ENCODE assay signal across 8 cellular contexts in genomic region chr12:50542448-50542847, GRCh38. TPM values are rescaled to one million over a fixed set of nuclear protein-coding genes. Genes with fewer than 3 reads are reported as not detected.
DNase-seq lines count a peak whose midpoint lies in the region; ATAC-seq lines count a peak whose summit lies in the region.

No MANE protein-coding gene starts in this region.

- peaks cover 13 to 49% (median 43%) of the 10 kb centered on the region in 4 donors for H3K4me1 Mint-ChIP-seq in naive thymus-derived CD8-positive, alpha-beta T cell

- peak; percentile 99 for ATAC-seq in activated naive CD4-positive, alpha-beta T cell treated with anti-CD3 and anti-CD28 coated beads, Interleukin-2, amount 50 U/mL, for 72 hours
- peak; percentile 41 to 53 for ATAC-seq in naive thymus-derived CD8-positive, alpha-beta T cell
- ATAC-seq in GM21447 (IDR thresholded peaks at IDR 0.05; ENCODE audit: unreplicated experiment) (no peak), HG02970 (IDR thresholded peaks at IDR 0.05; ENCODE audit: low FRiP score, unreplicated experiment) (no peak)

- no peaks in the 10 kb centered on the region for H3K9me3 Mint-ChIP-seq in activated naive CD4-positive, alpha-beta T cell treated with anti-CD3 and anti-CD28 coated beads, Interleukin-2, amount 50 U/mL, for 72 hours
- H3K9me3 Mint-ChIP-seq in naive thymus-derived CD8-positive, alpha-beta T cell = no peaks in the 10 kb centered on the region

- peak; percentile 7 for DNase-seq in DMS 273 (lab: John Stamatoyannopoulos, UW; ENCODE audit: unreplicated experiment)
- no peak for DNase-seq in DMS 273 treated with DMSO at 0.1 percent for 48 hours (lab: John Stamatoyannopoulos, UW)
- DNase-seq in M059J (ENCODE audit: low read depth) = peak; percentile 78
- peak in 1 of 2 donors; percentile 47 for DNase-seq in activated naive CD4-positive, alpha-beta T cell treated with anti-CD3 and anti-CD28 coated beads, Interleukin-2, amount 50 U/mL, for 72 hours (ENCODE audit: low spot score in 2 of 2)
- no peak for DNase-seq in naive thymus-derived CD8-positive, alpha-beta T cell
- no peak for DNase-seq in NCI-H1694 (lab: John Stamatoyannopoulos, UW)

- H3K4me3 Mint-ChIP-seq in naive thymus-derived CD8-positive, alpha-beta T cell = peak overlapping the region in 1 of 10 donors; percentile 36

- POLR2A ChIA-PET in naive thymus-derived CD8-positive, alpha-beta T cell (lab: Charles Lee) = interaction anchor here (0.7 kb wide), 1 partner anchor 209 kb away, joined by 3 read pairs; no protein-coding TSS in a partner anchor

- H3K27me3 Mint-ChIP-seq in naive thymus-derived CD8-positive, alpha-beta T cell = no peaks in the 10 kb centered on the region

- H3K27ac Mint-ChIP-seq in activated naive CD4-positive, alpha-beta T cell treated with anti-CD3 and anti-CD28 coated beads, Interleukin-2, amount 50 U/mL, for 72 hours = peak overlapping the region; percentile 91 to 99
- peak overlapping the region in 8 of 10 donors; percentile 3 to 79 (median 54) for H3K27ac Mint-ChIP-seq in naive thymus-derived CD8-positive, alpha-beta T cell

- H3K36me3 Mint-ChIP-seq in activated naive CD4-positive, alpha-beta T cell treated with anti-CD3 and anti-CD28 coated beads, Interleukin-2, amount 50 U/mL, for 72 hours = peaks cover 0 to 4% of the 10 kb centered on the region in 2 donors
- H3K36me3 Mint-ChIP-seq in naive thymus-derived CD8-positive, alpha-beta T cell = peaks cover 0 to 28% (median 0%) of the 10 kb centered on the region in 3 donors

RNA-seq across cellular contexts. Expression of gene DIP2B, which starts 37.7 kb away (rescaled TPM):
- 12.3 and 22.0 TPM in 2 replicates for total RNA-seq in M059J (2014; rRNA removed; shearing (Covaris generic))
- 10 to 100 TPM; 33.8 to 39.9 TPM for total RNA-seq in activated naive CD4-positive, alpha-beta T cell treated with anti-CD3 and anti-CD28 coated beads, Interleukin-2, amount 50 U/mL, for 72 hours
- total RNA-seq in naive thymus-derived CD8-positive, alpha-beta T cell = 10 to 100 TPM; 28.6 to 31.5 TPM
- 10 to 100 TPM in 1 of 3 donors, 1 to 10 TPM in 2; 6.2 to 13.5 (median 9.4) TPM for polyA plus RNA-seq in naive thymus-derived CD8-positive, alpha-beta T cell

Comparison
In these comparisons a context has a peak if more than half of its experiments do, and no peak if none do; other contexts are left out.
1. DNase-seq: peak in DMS 273 (single experiment) and M059J (single experiment); none in DMS 273 treated with DMSO at 0.1 percent for 48 hours (single experiment), naive thymus-derived CD8-positive, alpha-beta T cell (0 of 10) and NCI-H1694 (single experiment).
2. ATAC-seq: peak in activated naive CD4-positive, alpha-beta T cell treated with anti-CD3 and anti-CD28 coated beads, Interleukin-2, amount 50 U/mL, for 72 hours (2 of 2) and naive thymus-derived CD8-positive, alpha-beta T cell (2 of 2); none in GM21447 (single experiment) and HG02970 (single experiment).